8 cellular contexts compared by ENCODE assay signal in the genomic region with DNA sequence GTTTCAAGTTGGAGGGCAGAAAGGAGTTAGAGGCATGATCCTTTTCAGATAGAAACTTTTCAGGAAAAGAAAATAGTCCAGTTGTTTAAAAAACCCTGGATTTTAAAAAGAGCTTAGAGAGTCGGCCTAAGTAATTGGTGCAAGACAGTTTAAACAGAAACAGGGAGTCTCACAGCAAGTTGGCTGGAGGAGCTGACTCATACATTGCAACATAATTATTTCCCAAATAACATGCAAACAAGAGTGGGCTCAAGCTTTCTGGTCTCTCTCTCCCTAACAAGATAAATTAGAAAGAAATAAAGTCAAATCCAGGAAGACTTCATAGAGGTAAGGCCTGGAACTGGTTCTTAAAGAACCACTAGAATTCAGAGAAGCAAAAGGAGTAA.
DNase-seq lines count a peak whose midpoint lies in the region; TF ChIP-seq lines count a peak whose summit lies in the region.
"Had no signal": no experiment of that assay in that cellular context is flagged by ENCODE, and none has a peak within 500 bp of the region (broad histone marks: within the 10 kb centered on the region; RNA-seq: fewer than 3 reads in every experiment).

No MANE protein-coding gene starts in this region.

- intact Hi-C loops in ascending aorta (cut with DNase I) (loop anchor here (5.0 kb wide), 1 partner anchor 46 kb away; no protein-coding TSS in a partner anchor), thyroid gland (cut with DNase I) (no loop called here)

- 56 to 67% methylated on average over 1 of the region's 1 CpG for WGBS in thyroid gland, 2 donors

- H3K27me3 ChIP-seq in ascending aorta: no peaks in the 10 kb centered on the region
- no peaks in the 10 kb centered on the region for H3K27me3 ChIP-seq in thyroid gland

- DNase-seq in HuH-7 (ENCODE audit: low spot score) (peak; percentile 24), ascending aorta (ENCODE audit: low spot score in 2 of 2) (no peak), iris pigment epithelial cell (ENCODE audit: low read depth) (peak; percentile 94), thyroid gland (no peak), DMS153 (lab: John Stamatoyannopoulos, UW) (no peak), mesenteric fat pad (ENCODE audit: low spot score) (no peak), GM10266 (ENCODE audit: extremely low spot score) (no peak)
- DNase-seq: MM.1S had no signal

- TF ChIP-seq CTCF in ascending aorta (IDR thresholded peaks at IDR 0.05) (no peak), thyroid gland (IDR thresholded peaks at IDR 0.05) (no peak), GM10266 (IDR thresholded peaks at IDR 0.05; ENCODE audit: control insufficient read depth, insufficient read depth, low read depth, missing control alignments) (no peak)

- H3K4me1 ChIP-seq in ascending aorta: peaks cover 11 to 53% of the 10 kb centered on the region in 2 donors
- H3K4me1 ChIP-seq in thyroid gland: peaks cover 8 to 27% of the 10 kb centered on the region in 2 donors

- TF ChIP-seq POLR2A in thyroid gland (IDR thresholded peaks at IDR 0.05): no peak

- H3K36me3 ChIP-seq in ascending aorta (peaks cover 0 to 4% of the 10 kb centered on the region in 2 donors), thyroid gland (no peaks in the 10 kb centered on the region)

- H3K4me3 ChIP-seq in ascending aorta (peak overlapping the region; percentile 13 to 19), thyroid gland (replicated peaks in 1 of 3) (no peak overlapping the region)

- H3K9me3 ChIP-seq in ascending aorta (no peaks in the 10 kb centered on the region), thyroid gland (no peaks in the 10 kb centered on the region)

- H3K27ac ChIP-seq in ascending aorta (peak overlapping the region; percentile 71), thyroid gland (peak overlapping the region in 2 of 3 donors; percentile 52 to 70)

Comparison
In these comparisons a context has a peak if more than half of its experiments do, and no peak if none do; other contexts are left out.
1. DNase-seq: peak in HuH-7 (single experiment) and iris pigment epithelial cell (single experiment); none in ascending aorta (0 of 2), thyroid gland (0 of 2), DMS153 (single experiment), mesenteric fat pad (single experiment) and GM10266 (single experiment).
2. H3K4me3 ChIP-seq: peak in ascending aorta (2 of 2); none in thyroid gland (0 of 3).